Comparison of ENCODE assay signal across 9 cellular contexts in the genomic region with DNA sequence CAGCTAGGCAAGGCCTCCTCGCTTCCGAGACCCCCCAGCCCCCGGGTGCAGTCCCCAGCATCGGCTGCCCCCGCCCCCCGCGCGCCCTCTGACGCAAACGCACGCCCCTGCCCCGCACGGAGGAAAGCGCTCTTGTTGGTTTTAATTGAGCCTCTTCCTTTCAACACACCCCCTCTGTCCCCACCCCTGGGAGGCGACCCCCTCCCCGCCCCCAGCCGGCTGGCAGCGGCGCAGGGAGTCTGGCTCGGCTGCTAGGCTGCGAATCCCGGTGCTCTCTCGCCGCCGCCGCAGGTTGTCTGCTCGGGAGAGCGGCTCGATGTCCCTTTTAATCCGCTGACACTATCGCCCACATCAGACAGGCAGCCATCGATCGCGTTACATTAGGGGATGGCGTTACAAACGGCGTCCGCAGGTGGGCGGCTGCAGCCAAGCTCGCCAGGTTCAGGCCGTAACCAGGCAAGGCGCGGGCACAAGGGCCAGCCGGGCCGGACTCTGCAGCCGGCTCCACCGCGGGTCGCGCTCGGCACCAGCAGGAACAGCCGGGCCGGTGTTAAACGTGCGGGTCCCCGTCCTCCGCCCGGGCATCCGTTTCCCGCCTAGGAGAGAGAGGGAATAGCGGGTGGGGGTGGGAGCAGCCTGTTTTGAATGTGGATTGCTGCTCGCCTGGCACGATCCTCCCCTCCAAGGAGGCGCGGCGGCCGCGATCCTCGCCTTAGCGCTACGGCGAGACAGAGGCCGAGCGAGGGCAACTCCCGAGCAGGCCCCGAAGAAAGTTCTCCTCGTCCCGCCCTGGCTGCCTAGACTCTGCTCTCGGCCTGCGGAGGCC. TPM values are rescaled to one million over a fixed set of nuclear protein-coding genes. Genes with fewer than 3 reads are reported as not detected.
DNase-seq lines count a peak whose midpoint lies in the region; ATAC-seq and TF ChIP-seq lines count a peak whose summit lies in the region.
"Had no signal": no experiment of that assay in that cellular context is flagged by ENCODE, and none has a peak within 500 bp of the region (broad histone marks: within the 10 kb centered on the region; RNA-seq: fewer than 3 reads in every experiment).

No MANE protein-coding gene starts in this region.

- TF ChIP-seq CTCF in uterus (IDR thresholded peaks at IDR 0.05) = peak in 1 of 4 experiments; percentile 2

- peak overlapping the region; percentile 99 for H4K8ac ChIP-seq in mesenchymal stem cell (ENCODE audit: low read length)

- peak overlapping the region; percentile 86 for H3K4me2 ChIP-seq in mesenchymal stem cell (ENCODE audit: low read length, poor library complexity, severe bottlenecking)

- H3K36me3 ChIP-seq in NT2/D1 (ENCODE audit: insufficient read depth, insufficient read length, low read length) (no peaks in the 10 kb centered on the region), mesenchymal stem cell (ENCODE audit: control insufficient read depth in 1 of 2, insufficient read depth in 2 of 2, low read depth in 1 of 2, low read length in 2 of 2) (no peaks in the 10 kb centered on the region), uterus (no peaks in the 10 kb centered on the region)

- peak overlapping the region; percentile 99 to 100 for H3K4ac ChIP-seq in mesenchymal stem cell (ENCODE audit: low read depth in 1 of 2, low read length in 2 of 2)

- H3K18ac ChIP-seq in mesenchymal stem cell (ENCODE audit: low read depth in 1 of 2, low read length in 2 of 2) = peak overlapping the region; percentile 100

- peak overlapping the region; percentile 42 for H3K4me3 ChIP-seq in NT2/D1 (ENCODE audit: insufficient read length, low read depth)
- peak overlapping the region; percentile 71 to 95 for H3K4me3 ChIP-seq in mesenchymal stem cell (ENCODE audit: insufficient read depth in 1 of 2, low read depth in 1 of 2, low read length in 2 of 2)
- H3K4me3 ChIP-seq in uterus = peak overlapping the region; percentile 53 to 65

- H4K91ac ChIP-seq in mesenchymal stem cell (ENCODE audit: low read length) = peak overlapping the region; percentile 97

- peak overlapping the region; percentile 97 to 100 for H3K23ac ChIP-seq in mesenchymal stem cell (ENCODE audit: low read length in 2 of 2)

- H2BK12ac ChIP-seq in mesenchymal stem cell (ENCODE audit: low read length in 2 of 2) = peak overlapping the region; percentile 95 to 97

- H3K27ac ChIP-seq in mesenchymal stem cell (ENCODE audit: low read length, poor library complexity, severe bottlenecking) (no peak overlapping the region), uterus (peak overlapping the region; percentile 90 to 92)

- H3K79me1 ChIP-seq in mesenchymal stem cell (replicated peaks; ENCODE audit: low read length, poor library complexity, severe bottlenecking) = peaks cover 7% of the 10 kb centered on the region

- H2BK15ac ChIP-seq in mesenchymal stem cell (ENCODE audit: low read depth, poor library complexity, severe bottlenecking) = peak overlapping the region; percentile 100

- H2BK120ac ChIP-seq in mesenchymal stem cell (ENCODE audit: low read depth, low read length) = peak overlapping the region; percentile 93

- TF ChIP-seq POLR2A in uterus (IDR thresholded peaks at IDR 0.05) = no peak

- peaks cover 88% of the 10 kb centered on the region for H3K27me3 ChIP-seq in NT2/D1 (ENCODE audit: insufficient read depth, insufficient read length)
- peaks cover 0 to 3% of the 10 kb centered on the region in 2 experiments for H3K27me3 ChIP-seq in mesenchymal stem cell (ENCODE audit: control insufficient read depth in 1 of 2, insufficient read depth in 1 of 2, low read length in 2 of 2)
- H3K27me3 ChIP-seq in uterus = peaks cover 0 to 3% of the 10 kb centered on the region in 2 donors

- H3K4me1 ChIP-seq in NT2/D1 (ENCODE audit: insufficient read depth, insufficient read length) = peaks cover 10% of the 10 kb centered on the region
- peaks cover 13% of the 10 kb centered on the region for H3K4me1 ChIP-seq in mesenchymal stem cell (ENCODE audit: control insufficient read depth, insufficient read depth, low read depth, low read length)
- H3K4me1 ChIP-seq in uterus = no peaks in the 10 kb centered on the region

- H3K9me3 ChIP-seq in NT2/D1 (ENCODE audit: insufficient read depth, low read length) = no peaks in the 10 kb centered on the region
- H3K9me3 ChIP-seq in mesenchymal stem cell (ENCODE audit: control insufficient read depth, low read length) = no peaks in the 10 kb centered on the region
- no peaks in the 10 kb centered on the region for H3K9me3 ChIP-seq in uterus

- DNase-seq in NCI-H1105 treated with DMSO at 0.1 percent for 48 hours (lab: John Stamatoyannopoulos, UW) = peak; percentile 26
- no peak for DNase-seq in NCI-H1105 (lab: John Stamatoyannopoulos, UW)
- no peak for DNase-seq in NT2/D1 (ENCODE audit: low read depth, low spot score)
- peak; percentile 62 for DNase-seq in dermis blood vessel endothelial cell
- DNase-seq in mesenchymal stem cell = peak; percentile 61
- DNase-seq in uterus = peak in 1 of 2 donors; percentile 64

- H3K14ac ChIP-seq in mesenchymal stem cell (ENCODE audit: low read length in 2 of 2) = peak overlapping the region; percentile 64 to 99

- WGBS in mesenchymal stem cell = under 1% methylated on average over 71 of the region's 80 CpGs

- intact Hi-C loops in uterus (cut with DNase I; ENCODE audit: low total_unique reads) = loop anchor here (5.0 kb wide), 1 partner anchor 47 kb away; no protein-coding TSS in a partner anchor

- no peak overlapping the region for H2BK5ac ChIP-seq in mesenchymal stem cell (ENCODE audit: low read depth, low read length, poor library complexity, severe bottlenecking)

- ATAC-seq in HG03139 (IDR thresholded peaks at IDR 0.05; ENCODE audit: unreplicated experiment) (no peak), GM21619 (IDR thresholded peaks at IDR 0.05; ENCODE audit: unreplicated experiment) (no peak)

- peak overlapping the region; percentile 84 for H2AFZ ChIP-seq in mesenchymal stem cell (ENCODE audit: low read depth, low read length)

- H2AK5ac ChIP-seq in mesenchymal stem cell (ENCODE audit: low read length, severe bottlenecking) = no peak overlapping the region

- peak overlapping the region; percentile 56 for H3K9ac ChIP-seq in NT2/D1 (ENCODE audit: insufficient read length, low read depth)
- peak overlapping the region; percentile 89 for H3K9ac ChIP-seq in mesenchymal stem cell (ENCODE audit: low read length)

RNA-seq across cellular contexts. Expression of a gene that starts 1.2 kb away (rescaled TPM):
- total RNA-seq in dermis blood vessel endothelial cell (11.2 and 18.4 TPM in 2 replicates), uterus (10 to 100 TPM in 3 of 4 donors, 1 to 10 TPM in 1; 4.4 to 46.1 (median 19.9) TPM)
- polyA plus RNA-seq in mesenchymal stem cell (2013, experiment 1 of 2) = 49.8 TPM
- polyA plus RNA-seq in mesenchymal stem cell (2013, experiment 2 of 2) = 50.1 TPM
- total RNA-seq: activated CD8-positive, alpha-beta memory T cell treated with anti-CD3 and anti-CD28 coated beads for 36 hours had no signal

RNA-seq across cellular contexts. Expression of a gene that starts 3.2 kb away (rescaled TPM):
- 34.7 and 98.7 TPM in 2 replicates for total RNA-seq in dermis blood vessel endothelial cell
- polyA plus RNA-seq in mesenchymal stem cell (2013, experiment 1 of 2) = 206 TPM
- 191 TPM for polyA plus RNA-seq in mesenchymal stem cell (2013, experiment 2 of 2)
- total RNA-seq in uterus = 10 to 100 TPM; 26.8 to 55.0 (median 40.6) TPM
- total RNA-seq: activated CD8-positive, alpha-beta memory T cell treated with anti-CD3 and anti-CD28 coated beads for 36 hours had no signal

Comparison
In these comparisons a context has a peak if more than half of its experiments do, and no peak if none do; other contexts are left out.
1. DNase-seq: peak in NCI-H1105 treated with DMSO at 0.1 percent for 48 hours (single experiment), dermis blood vessel endothelial cell (single experiment) and mesenchymal stem cell (single experiment); none in NCI-H1105 (single experiment) and NT2/D1 (single experiment).
2. Peak in every context shown above with its lines, with median percentiles within 50 percentile points of each other: H3K4me3 ChIP-seq.